15 cellular contexts compared by ENCODE assay signal in the genomic region with DNA sequence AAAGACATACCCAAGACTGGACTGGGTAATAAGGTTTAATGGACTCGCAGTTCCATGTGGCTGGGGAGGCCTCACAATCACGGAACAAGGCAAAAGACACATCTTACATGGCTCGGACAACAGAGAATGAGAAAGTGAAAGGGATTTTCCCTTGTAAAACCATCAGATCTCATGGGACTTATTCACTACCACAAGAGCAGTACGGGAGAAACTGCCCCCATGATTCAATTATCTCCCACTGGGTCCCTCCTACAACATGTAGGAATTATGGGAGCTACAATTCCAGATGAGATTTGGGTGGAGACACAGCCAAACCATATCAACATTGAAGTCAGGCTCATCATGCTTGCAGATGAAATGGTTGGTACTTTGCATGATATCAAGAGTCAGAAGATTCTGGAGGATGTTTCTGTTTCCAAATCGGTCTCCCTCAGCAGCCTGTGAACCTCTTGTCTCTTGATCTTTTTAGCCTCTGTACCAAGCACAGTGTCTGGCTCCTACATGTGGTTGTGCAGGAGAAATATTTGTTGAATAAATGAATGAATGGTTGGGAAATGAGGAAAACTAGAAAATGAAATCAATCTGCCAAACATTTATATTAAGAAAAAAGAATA.
DNase-seq lines count a peak whose midpoint lies in the region; ATAC-seq and TF ChIP-seq lines count a peak whose summit lies in the region.
"Had no signal": no experiment of that assay in that cellular context is flagged by ENCODE, and none has a peak within 500 bp of the region (broad histone marks: within the 10 kb centered on the region; RNA-seq: fewer than 3 reads in every experiment).

No MANE protein-coding gene starts in this region.

- no peak overlapping the region for H3K27ac ChIP-seq in breast epithelium
- H3K27ac ChIP-seq: coronary artery, tibial artery had no signal

- TF ChIP-seq POLR2A in breast epithelium (IDR thresholded peaks at IDR 0.05), result no peak

- H3K4me3 Mint-ChIP-seq in activated CD4-positive, alpha-beta memory T cell treated with anti-CD3 and anti-CD28 coated beads for 36 hours, result no peak overlapping the region
- H3K4me3 Mint-ChIP-seq: activated naive CD8-positive, alpha-beta T cell treated with anti-CD3 and anti-CD28 coated beads for 36 hours had no signal

- CTCF ChIA-PET in activated CD4-positive, alpha-beta memory T cell treated with anti-CD3 and anti-CD28 coated beads for 36 hours (lab: Charles Lee), result no interaction called here

- no peak overlapping the region for H3K27ac Mint-ChIP-seq in activated CD4-positive, alpha-beta memory T cell treated with anti-CD3 and anti-CD28 coated beads for 36 hours
- H3K27ac Mint-ChIP-seq: activated naive CD8-positive, alpha-beta T cell treated with anti-CD3 and anti-CD28 coated beads for 36 hours; naive thymus-derived CD4-positive, alpha-beta T cell had no signal

- in situ Hi-C loops in GM13977 (cut with MboI; ENCODE audit: low pct_unique_long_range_greater_than_20kb, low sequenced_read_pairs, unreplicated experiment), result no loop called here

- no peaks in the 10 kb centered on the region for H3K27me3 Mint-ChIP-seq in activated CD4-positive, alpha-beta memory T cell treated with anti-CD3 and anti-CD28 coated beads for 36 hours
- H3K27me3 Mint-ChIP-seq: activated naive CD8-positive, alpha-beta T cell treated with anti-CD3 and anti-CD28 coated beads for 36 hours; naive thymus-derived CD4-positive, alpha-beta T cell had no signal

- H3K36me3 ChIP-seq in breast epithelium, result no peaks in the 10 kb centered on the region
- H3K36me3 ChIP-seq: tibial artery had no signal

- H3K9me3 ChIP-seq in breast epithelium, result no peaks in the 10 kb centered on the region
- H3K9me3 ChIP-seq: tibial artery had no signal

- H3K4me1 ChIP-seq in breast epithelium, result no peaks in the 10 kb centered on the region
- H3K4me1 ChIP-seq: tibial artery had no signal

- H3K9me3 Mint-ChIP-seq in activated CD4-positive, alpha-beta memory T cell treated with anti-CD3 and anti-CD28 coated beads for 36 hours, result no peaks in the 10 kb centered on the region
- H3K9me3 Mint-ChIP-seq: activated naive CD8-positive, alpha-beta T cell treated with anti-CD3 and anti-CD28 coated beads for 36 hours; naive thymus-derived CD4-positive, alpha-beta T cell had no signal

- POLR2A ChIA-PET in activated CD4-positive, alpha-beta memory T cell treated with anti-CD3 and anti-CD28 coated beads for 36 hours (lab: Charles Lee), result no interaction called here

- H3K27me3 ChIP-seq in breast epithelium, result no peaks in the 10 kb centered on the region
- H3K27me3 ChIP-seq: tibial artery had no signal

- peaks cover 7% of the 10 kb centered on the region for H3K36me3 Mint-ChIP-seq in activated CD4-positive, alpha-beta memory T cell treated with anti-CD3 and anti-CD28 coated beads for 36 hours

- H3K4me1 Mint-ChIP-seq in activated CD4-positive, alpha-beta memory T cell treated with anti-CD3 and anti-CD28 coated beads for 36 hours (ENCODE audit: low read depth), result peaks cover 14% of the 10 kb centered on the region

- intact Hi-C loops in breast epithelium (cut with DNase I; ENCODE audit: low total_unique reads), result no loop called here
- intact Hi-C loops in activated CD4-positive, alpha-beta memory T cell treated with anti-CD3 and anti-CD28 coated beads for 36 hours (cut with micrococcal nuclease), result no loop called here

- DNase-seq in GM13977 (ENCODE audit: low spot score) (peak; percentile 27), D341Med (ENCODE audit: low spot score) (no peak), HuH-7.5 (ENCODE audit: low spot score) (no peak), breast epithelium (ENCODE audit: low spot score in 2 of 2) (no peak)
- DNase-seq in activated CD4-positive, alpha-beta memory T cell treated with anti-CD3 and anti-CD28 coated beads for 36 hours, result no peak
- DNase-seq: activated CD8-positive, alpha-beta memory T cell treated with anti-CD3 and anti-CD28 coated beads for 24 hours; activated naive CD8-positive, alpha-beta T cell treated with anti-CD3 and anti-CD28 coated beads for 36 hours; naive thymus-derived CD4-positive, alpha-beta T cell; NCI-H226; T-helper 9 cell; tibial artery had no signal

- ATAC-seq in GM19463 (IDR thresholded peaks at IDR 0.05; ENCODE audit: unreplicated experiment) (peak; percentile 85), HG02798 (IDR thresholded peaks at IDR 0.05; ENCODE audit: poor library complexity, unreplicated experiment) (peak; percentile 78), HG03457 (IDR thresholded peaks at IDR 0.05; ENCODE audit: unreplicated experiment) (peak; percentile 81)
- ATAC-seq: naive thymus-derived CD4-positive, alpha-beta T cell had no signal

- TF ChIP-seq CTCF in GM13977 (IDR thresholded peaks at IDR 0.05; ENCODE audit: extremely low read depth, insufficient read depth, missing control alignments) (peak; percentile 40), breast epithelium (IDR thresholded peaks at IDR 0.05) (no peak)

- no peak overlapping the region for H3K4me3 ChIP-seq in breast epithelium
- H3K4me3 ChIP-seq: coronary artery, tibial artery had no signal
